Comparison of ENCODE assay signal across 16 cellular contexts in the genomic region with DNA sequence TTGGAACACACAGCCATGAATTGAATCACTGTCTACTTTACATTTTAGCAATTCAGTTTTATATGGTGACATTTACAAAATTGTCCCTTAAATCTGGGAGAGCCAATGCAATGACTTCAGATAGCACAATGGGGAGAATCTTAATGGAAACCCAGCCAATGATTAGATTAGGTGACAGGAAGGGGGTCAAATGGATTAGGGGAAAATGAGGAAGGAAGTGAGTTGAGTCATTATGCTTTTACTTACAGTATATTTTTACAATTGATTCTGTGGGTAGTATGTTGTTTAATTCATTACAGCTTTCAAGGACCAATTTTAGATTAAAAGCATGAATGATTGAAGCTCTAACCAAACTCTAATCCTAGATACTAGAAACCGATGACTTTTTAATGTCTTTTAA.
DNase-seq lines count a peak whose midpoint lies in the region; ATAC-seq, FAIRE-seq and TF ChIP-seq lines count a peak whose summit lies in the region.
"Had no signal": no experiment of that assay in that cellular context is flagged by ENCODE, and none has a peak within 500 bp of the region (broad histone marks: within the 10 kb centered on the region; RNA-seq: fewer than 3 reads in every experiment).

No MANE protein-coding gene starts in this region.

- H4K20me1 ChIP-seq in BLaER1 (no peaks in the 10 kb centered on the region), Loucy (ENCODE audit: insufficient read depth, low read length, poor library complexity, severe bottlenecking) (peaks cover 71% of the 10 kb centered on the region), endothelial cell of umbilical vein (replicated peaks; ENCODE audit: control insufficient read depth, extremely low read depth, insufficient read depth, low read length) (no peaks in the 10 kb centered on the region)

- intact Hi-C loops in Panc1 (cut with micrococcal nuclease; ENCODE audit: unreplicated experiment): no loop called here
- intact Hi-C loops in endothelial cell of umbilical vein (cut with micrococcal nuclease): loop anchor here (1.0 to 5.0 kb wide), 2 partner anchors 17 to 226 kb away; no protein-coding TSS in a partner anchor
- intact Hi-C loops in natural killer cell (cut with micrococcal nuclease): no loop called here

- H3K27me3 Mint-ChIP-seq in natural killer cell (ENCODE audit: low read depth in 2 of 2): peaks cover 0 to 3% of the 10 kb centered on the region in 2 donors
- H3K27me3 Mint-ChIP-seq: IgD-negative memory B cell had no signal

- H2AFZ ChIP-seq in Loucy (ENCODE audit: low read length) (no peak overlapping the region), endothelial cell of umbilical vein (ENCODE audit: low read depth, low read length) (no peak overlapping the region)

- no peaks in the 10 kb centered on the region for H3K36me3 ChIP-seq in BLaER1
- H3K36me3 ChIP-seq in Loucy (ENCODE audit: insufficient read depth, low read length): peaks cover 55% of the 10 kb centered on the region; the same call in 1 of the 2 replicates
- H3K36me3 ChIP-seq in Panc1 (ENCODE audit: control insufficient read depth, insufficient read depth, low read length): no peaks in the 10 kb centered on the region
- no peaks in the 10 kb centered on the region for H3K36me3 ChIP-seq in endothelial cell of umbilical vein (ENCODE audit: control insufficient read depth in 2 of 2, extremely low read depth in 1 of 2, insufficient read depth in 2 of 2, low read length in 2 of 2)
- no peaks in the 10 kb centered on the region for H3K36me3 ChIP-seq in brain microvascular endothelial cell (replicated peaks)

- DNase-seq in Panc1 (ENCODE audit: low read depth, low spot score) (no peak), endothelial cell of umbilical vein (ENCODE audit: low read depth, low spot score) (peak; percentile 70), mesenteric fat pad (ENCODE audit: low spot score) (no peak), brain microvascular endothelial cell (no peak), natural killer cell (no peak)
- DNase-seq: Calu3; CD4-positive, CD25-positive, alpha-beta regulatory T cell; HCEC 1CT; NCI-H1930; NCI-H2171 treated with DMSO at 0.1 percent for 48 hours; NCI-H82 had no signal

- in situ Hi-C loops in Panc1 (cut with HindIII; ENCODE audit: low pct_unique_long_range_greater_than_20kb, low sequenced_read_pairs): no loop called here
- in situ Hi-C loops in brain microvascular endothelial cell (cut with HindIII; ENCODE audit: low pct_ligation_motif_present, low sequenced_read_pairs): no loop called here

- no peak for TF ChIP-seq CTCF in Loucy (conservative IDR thresholded peaks at IDR 0.05; ENCODE audit: low read length)
- no peak for TF ChIP-seq CTCF in Panc1 (IDR thresholded peaks at IDR 0.05)
- TF ChIP-seq CTCF in endothelial cell of umbilical vein (IDR thresholded peaks at IDR 0.05; ENCODE audit: extremely low read depth in 1 of 2, insufficient read depth in 1 of 2, low read depth in 1 of 2, low read length in 2 of 2): no peak
- no peak for TF ChIP-seq CTCF in brain microvascular endothelial cell (IDR thresholded peaks at IDR 0.05; ENCODE audit: low read depth, low read length, missing control alignments)
- no peak for TF ChIP-seq CTCF in natural killer cell (IDR thresholded peaks at IDR 0.05)

- CTCF ChIA-PET in Panc1 (lab: Charles Lee): no interaction called here
- CTCF ChIA-PET in endothelial cell of umbilical vein (lab: Charles Lee): interaction anchor here (0.9 to 1.2 kb wide), 2 partner anchors 15 to 22 kb away, joined by 3 read pairs; no protein-coding TSS in a partner anchor

- H3K4me1 Mint-ChIP-seq in natural killer cell: no peaks in the 10 kb centered on the region
- H3K4me1 Mint-ChIP-seq: CD4-positive, CD25-positive, alpha-beta regulatory T cell; IgD-negative memory B cell had no signal

- peak; percentile 64 for FAIRE-seq in endothelial cell of umbilical vein (lab: Jason Lieb, UNC)
- FAIRE-seq: A549 had no signal

- H3K4me3 ChIP-seq in BLaER1 (no peak overlapping the region), Loucy (ENCODE audit: low read length, poor library complexity, severe bottlenecking) (no peak overlapping the region), Panc1 (ENCODE audit: low read depth in 2 of 2, low read length in 2 of 2) (no peak overlapping the region), endothelial cell of umbilical vein (replicated peaks in 1 of 3; ENCODE audit: insufficient read depth in 1 of 3, low read depth in 1 of 3, low read length in 3 of 3) (no peak overlapping the region), brain microvascular endothelial cell (ENCODE audit: low read depth, low read length) (no peak overlapping the region)
- H3K4me3 ChIP-seq: A549 had no signal

- H3K4me1 ChIP-seq in BLaER1 (peaks cover 54% of the 10 kb centered on the region), Loucy (ENCODE audit: insufficient read depth, low read length, poor library complexity, severe bottlenecking) (peaks cover 21% of the 10 kb centered on the region), Panc1 (ENCODE audit: control insufficient read depth, insufficient read depth, low read length) (peaks cover 32% of the 10 kb centered on the region), endothelial cell of umbilical vein (ENCODE audit: control insufficient read depth, extremely low read depth, insufficient read depth, low read length) (peaks cover 27% of the 10 kb centered on the region)

- ATAC-seq in Panc1 (no peak), natural killer cell (no peak)

- TF ChIP-seq POLR2A in endothelial cell of umbilical vein (IDR thresholded peaks at IDR 0.05; ENCODE audit: low read depth, low read length): no peak

- dilution Hi-C loops in endothelial cell of umbilical vein (cut with MboI; ENCODE audit: extremely low pct_ligation_motif_present, low sequenced_read_pairs): no loop called here

- no peaks in the 10 kb centered on the region for H3F3A ChIP-seq in Loucy (ENCODE audit: low read depth)

- H3K4me2 ChIP-seq in BLaER1: peak overlapping the region; percentile 68; the same call in 1 of the 2 replicates
- H3K4me2 ChIP-seq in Loucy (ENCODE audit: low read depth, low read length, poor library complexity, severe bottlenecking): peak overlapping the region; percentile 17
- H3K4me2 ChIP-seq in endothelial cell of umbilical vein (ENCODE audit: insufficient read depth, low read length): peak overlapping the region; percentile 84

- H3K27me3 ChIP-seq in BLaER1 (no peaks in the 10 kb centered on the region), Loucy (ENCODE audit: insufficient read depth, low read length, poor library complexity, severe bottlenecking) (no peaks in the 10 kb centered on the region), Panc1 (ENCODE audit: control insufficient read depth, insufficient read depth, low read length) (no peaks in the 10 kb centered on the region), endothelial cell of umbilical vein (ENCODE audit: control insufficient read depth in 2 of 2, insufficient read depth in 2 of 2, low read length in 2 of 2) (no peaks in the 10 kb centered on the region), brain microvascular endothelial cell (replicated peaks) (no peaks in the 10 kb centered on the region)

- H3K79me2 ChIP-seq in Loucy (ENCODE audit: insufficient read depth, low read length) (peaks cover 92% of the 10 kb centered on the region), endothelial cell of umbilical vein (ENCODE audit: control insufficient read depth, insufficient read depth, low read length) (peaks cover 2% of the 10 kb centered on the region)

- H3K9ac ChIP-seq in BLaER1: no peak overlapping the region
- H3K9ac ChIP-seq in Loucy (ENCODE audit: low read depth, low read length, poor library complexity, severe bottlenecking): no peak overlapping the region
- no peak overlapping the region for H3K9ac ChIP-seq in endothelial cell of umbilical vein (replicated peaks; ENCODE audit: extremely low read depth, insufficient read depth, low read length)

- H3K9me3 Mint-ChIP-seq in natural killer cell: no peaks in the 10 kb centered on the region
- H3K9me3 Mint-ChIP-seq: IgD-negative memory B cell had no signal

- no TSS peak for BruUV-seq in Panc1 (replicated peaks; lab: Mats Ljungman, UMichigan)
- BruUV-seq in endothelial cell of umbilical vein (replicated peaks; lab: Mats Ljungman, UMichigan): no TSS peak

- H3K27ac ChIP-seq in BLaER1 (no peak overlapping the region), Panc1 (ENCODE audit: low read length) (peak overlapping the region; percentile 82; the same call in 1 of the 2 replicates), endothelial cell of umbilical vein (ENCODE audit: insufficient read depth, low read depth, low read length) (peak overlapping the region; percentile 41), brain microvascular endothelial cell (no peak overlapping the region)
- H3K27ac ChIP-seq: RWPE1 had no signal

- no peak overlapping the region for H3K4me3 Mint-ChIP-seq in natural killer cell
- H3K4me3 Mint-ChIP-seq: CD4-positive, CD25-positive, alpha-beta regulatory T cell; IgD-negative memory B cell had no signal

- no peaks in the 10 kb centered on the region for H3K36me3 Mint-ChIP-seq in natural killer cell
- H3K36me3 Mint-ChIP-seq: CD4-positive, CD25-positive, alpha-beta regulatory T cell; IgD-negative memory B cell had no signal

- no peaks in the 10 kb centered on the region for H3K9me1 ChIP-seq in endothelial cell of umbilical vein (replicated peaks; ENCODE audit: control insufficient read depth, extremely low read depth, insufficient read depth, low read length)

- no peak overlapping the region for H3K27ac Mint-ChIP-seq in natural killer cell
- H3K27ac Mint-ChIP-seq: IgD-negative memory B cell had no signal

- H3K9me2 ChIP-seq in Loucy (replicated peaks; ENCODE audit: low read depth, low read length): no peaks in the 10 kb centered on the region

- H3K9me3 ChIP-seq in BLaER1 (peaks cover 18% of the 10 kb centered on the region; the same call in 1 of the 2 replicates), Loucy (ENCODE audit: insufficient read depth, low read depth, low read length) (no peaks in the 10 kb centered on the region), Panc1 (ENCODE audit: control insufficient read depth, insufficient read depth, low read depth, low read length) (no peaks in the 10 kb centered on the region), endothelial cell of umbilical vein (replicated peaks; ENCODE audit: control insufficient read depth, insufficient read depth, low read length) (no peaks in the 10 kb centered on the region)
- H3K9me3 ChIP-seq: A549 had no signal

- POLR2A ChIA-PET in Panc1 (lab: Charles Lee) (no interaction called here), endothelial cell of umbilical vein (lab: Charles Lee) (interaction anchor here (3.1 kb wide), 1 partner anchor 229 kb away, joined by 10 read pairs; a partner anchor contains a TSS)

TF ChIP-seq in endothelial cell of umbilical vein, 7 proteins besides CTCF, POLR2A, EP300 and RAD21:
- TF ChIP-seq GATA2 (IDR thresholded peaks at IDR 0.05; ENCODE audit: insufficient read depth, insufficient read length, low read depth, low read length) (peak; percentile 59), FOS (IDR thresholded peaks at IDR 0.05; ENCODE audit: borderline replicate concordance, insufficient read depth, low read length) (peak; percentile 64), JUN (IDR thresholded peaks at IDR 0.05; ENCODE audit: borderline replicate concordance, insufficient read depth, insufficient read length, low read depth) (peak; percentile 78), EZH2 (IDR thresholded peaks at IDR 0.05; ENCODE audit: borderline replicate concordance, low read depth, low read length, severe bottlenecking) (no peak)
TF ChIP-seq in endothelial cell of umbilical vein: peak in this region for 3.

Comparison
In these comparisons a context has a peak if more than half of its experiments do, and no peak if none do; other contexts are left out.
1. H3K27ac ChIP-seq: peak in Panc1 (single experiment) and endothelial cell of umbilical vein (single experiment); none in BLaER1 (single experiment) and brain microvascular endothelial cell (single experiment).
2. H3K4me2 ChIP-seq: peak in every context shown above with its lines; median percentile 84 in endothelial cell of umbilical vein; 68 in BLaER1; 17 in Loucy.